Comparison of ENCODE assay signal across 1 cellular context in genomic region chr1:51214615-51215131, GRCh38.
TF ChIP-seq lines count a peak whose summit lies in the region.

No MANE protein-coding gene starts in this region.

TF ChIP-seq in WTC11, 78 proteins besides CTCF, POLR2A, EP300 and RAD21 (continued from another document):
- TF ChIP-seq PRDM15 (CRISPR knock-in tag; IDR thresholded peaks at IDR 0.05), result no peak
- no peak for TF ChIP-seq PREB (CRISPR knock-in tag; IDR thresholded peaks at IDR 0.05; ENCODE audit: borderline replicate concordance)
- no peak for TF ChIP-seq NFE2L1 (CRISPR knock-in tag; IDR thresholded peaks at IDR 0.05)
- no peak for TF ChIP-seq KAT7 (CRISPR knock-in tag; IDR thresholded peaks at IDR 0.05; ENCODE audit: borderline replicate concordance)
- TF ChIP-seq TEAD4 (CRISPR knock-in tag; IDR thresholded peaks at IDR 0.05), result no peak
- no peak for TF ChIP-seq CREB1 (CRISPR knock-in tag; IDR thresholded peaks at IDR 0.05)
- TF ChIP-seq CREM (CRISPR knock-in tag; IDR thresholded peaks at IDR 0.05), result no peak
